In genomic region chr12:58470266-58471010, GRCh38 we compare ENCODE assay signal across 18 cellular contexts.
DNase-seq lines count a peak whose midpoint lies in the region; ATAC-seq and TF ChIP-seq lines count a peak whose summit lies in the region.
"Had no signal": no experiment of that assay in that cellular context is flagged by ENCODE, and none has a peak within 500 bp of the region (broad histone marks: within the 10 kb centered on the region; RNA-seq: fewer than 3 reads in every experiment).

No MANE protein-coding gene starts in this region.

- no peak overlapping the region for H3K4me3 Mint-ChIP-seq in stimulated activated naive CD8-positive, alpha-beta T cell treated with anti-CD3 and anti-CD28 coated beads, Interleukin-15, amount 100 ng/mL, for 72 hours
- H3K4me3 Mint-ChIP-seq: CD4-positive, alpha-beta T cell; GM23338 had no signal

- no peaks in the 10 kb centered on the region for H4K20me1 ChIP-seq in KMS-11 (ENCODE audit: insufficient read depth)

- DNase-seq in stimulated activated naive CD8-positive, alpha-beta T cell treated with anti-CD3 and anti-CD28 coated beads, Interleukin-15, amount 100 ng/mL, for 72 hours = no peak
- DNase-seq in HK-2 (ENCODE audit: unreplicated experiment) (no peak), substantia nigra (lab: John Stamatoyannopoulos, UW) (no peak)
- DNase-seq: ACHN; BE2C; C1 segment of cervical spinal cord; Caco-2; CD4-positive, alpha-beta T cell; HCEC 1CT; IMR-90; Karpas-422 had no signal

- no peaks in the 10 kb centered on the region for H3K79me2 ChIP-seq in KMS-11 (ENCODE audit: insufficient read depth, low read depth)

- peaks cover 0 to 18% of the 10 kb centered on the region in 2 donors for H3K9me3 Mint-ChIP-seq in stimulated activated naive CD8-positive, alpha-beta T cell treated with anti-CD3 and anti-CD28 coated beads, Interleukin-15, amount 100 ng/mL, for 72 hours

- H3K9ac ChIP-seq in KMS-11 = no peak overlapping the region

- H3K27ac ChIP-seq in KMS-11 (peak overlapping the region; percentile 44), substantia nigra (ENCODE audit: low read depth, low read length, poor library complexity, severe bottlenecking) (no peak overlapping the region)
- H3K27ac ChIP-seq: HL-60 had no signal

- no peak overlapping the region for H3K27ac Mint-ChIP-seq in stimulated activated naive CD8-positive, alpha-beta T cell treated with anti-CD3 and anti-CD28 coated beads, Interleukin-15, amount 100 ng/mL, for 72 hours
- H3K27ac Mint-ChIP-seq: CD4-positive, alpha-beta T cell; GM23338 had no signal

- H3K4me3 ChIP-seq in KMS-11 (IDR thresholded peaks at IDR 0.05; ENCODE audit: insufficient read depth, low read depth, low read length) = no peak overlapping the region
- H3K4me3 ChIP-seq: GM23338, K562 had no signal

- no peaks in the 10 kb centered on the region for H3K27me3 Mint-ChIP-seq in stimulated activated naive CD8-positive, alpha-beta T cell treated with anti-CD3 and anti-CD28 coated beads, Interleukin-15, amount 100 ng/mL, for 72 hours
- H3K27me3 Mint-ChIP-seq: CD4-positive, alpha-beta T cell had no signal

- ATAC-seq in GM18519 (IDR thresholded peaks at IDR 0.05; ENCODE audit: low FRiP score, unreplicated experiment) = peak; percentile 46
- ATAC-seq in HG03196 (IDR thresholded peaks at IDR 0.05; ENCODE audit: unreplicated experiment) = peak; percentile 55
- ATAC-seq in GM21619 (IDR thresholded peaks at IDR 0.05; ENCODE audit: unreplicated experiment) = no peak
- ATAC-seq in stimulated activated naive CD8-positive, alpha-beta T cell treated with anti-CD3 and anti-CD28 coated beads, Interleukin-15, amount 100 ng/mL, for 72 hours = no peak
- ATAC-seq: GM23338, K562 had no signal

- 0 out of 2 replicates have a peak, but pooled peaks cover 4% of the 10 kb centered on the region for H3K36me3 ChIP-seq in KMS-11 (ENCODE audit: insufficient read depth)
- H3K36me3 ChIP-seq: BE2C had no signal

- H3K4me2 ChIP-seq in KMS-11 = peak overlapping the region; percentile 38
- H3K4me2 ChIP-seq: GM23338 had no signal

- no peak overlapping the region for H2AFZ ChIP-seq in KMS-11 (ENCODE audit: low read depth)
- H2AFZ ChIP-seq: GM23338 had no signal

- no peaks in the 10 kb centered on the region for H3K27me3 ChIP-seq in KMS-11 (ENCODE audit: insufficient read depth, low read depth)
- H3K27me3 ChIP-seq: BE2C had no signal

- peaks cover 23% of the 10 kb centered on the region for H3K4me1 ChIP-seq in KMS-11 (ENCODE audit: low read depth, poor library complexity, severe bottlenecking)
- H3K4me1 ChIP-seq: BE2C, Caco-2 had no signal

- TF ChIP-seq CTCF in KMS-11 (conservative IDR thresholded peaks at IDR 0.05; ENCODE audit: low read depth, low read length) = no peak

- H3K4me1 Mint-ChIP-seq in stimulated activated naive CD8-positive, alpha-beta T cell treated with anti-CD3 and anti-CD28 coated beads, Interleukin-15, amount 100 ng/mL, for 72 hours = no peaks in the 10 kb centered on the region
- H3K4me1 Mint-ChIP-seq: GM23338 had no signal

Comparison
In these comparisons a context has a peak if more than half of its experiments do, and no peak if none do; other contexts are left out.
1. ATAC-seq: peak in GM18519 (single experiment) and HG03196 (single experiment); none in GM21619 (single experiment) and stimulated activated naive CD8-positive, alpha-beta T cell treated with anti-CD3 and anti-CD28 coated beads, Interleukin-15, amount 100 ng/mL, for 72 hours (single experiment).